8 cellular contexts compared by ENCODE assay signal in genomic region chr7:39295791-39296190, GRCh38.
"Had no signal": no experiment of that assay in that cellular context is flagged by ENCODE, and none has a peak within 500 bp of the region (broad histone marks: within the 10 kb centered on the region; RNA-seq: fewer than 3 reads in every experiment).

No MANE protein-coding gene starts in this region.

- FAIRE-seq: G401.6, GM12878, GM12891, GM12892, GM18507, GM19239 had no signal

- DNase-seq: GDM1, GF-D8 had no signal

- H3K4me3 ChIP-seq: GM12878 had no signal
